29 cellular contexts compared by ENCODE assay signal in genomic region chr22:33819743-33820142, GRCh38.
"Had no signal": no experiment of that assay in that cellular context is flagged by ENCODE, and none has a peak within 500 bp of the region (broad histone marks: within the 10 kb centered on the region; RNA-seq: fewer than 3 reads in every experiment).

No MANE protein-coding gene starts in this region.

- H3K9me3 Mint-ChIP-seq: activated T-cell treated with anti-CD3 and anti-CD28 coated beads, Interleukin-2, amount 50 U/mL, for 24 hours; effector memory CD8-positive, alpha-beta T cell had no signal

- H3K9me3 ChIP-seq: esophagus muscularis mucosa, lower lobe of right lung, ovary, prostate gland, sigmoid colon, vagina had no signal

- H3K27ac ChIP-seq: esophagus muscularis mucosa, left lung, lower lobe of right lung, ovary, prostate gland, sigmoid colon, upper lobe of left lung, vagina had no signal

- H3K27me3 ChIP-seq: esophagus muscularis mucosa, heart right ventricle, left lung, ovary, sigmoid colon, upper lobe of left lung, vagina had no signal

- H3K36me3 ChIP-seq: esophagus muscularis mucosa, heart right ventricle, left lung, lower lobe of right lung, ovary, prostate gland, sigmoid colon, upper lobe of left lung, vagina had no signal

- H3K4me1 Mint-ChIP-seq: activated CD4-positive, alpha-beta memory T cell treated with anti-CD3 and anti-CD28 coated beads, Interleukin-2, amount 10 ng/mL, durations not matched to agents 7 days and 5 days; activated CD4-positive, alpha-beta T cell treated with anti-CD3 and anti-CD28 coated beads, Interleukin-2, amount 10 ng/mL, durations not matched to agents 24 days and 14 days; activated naive CD4-positive, alpha-beta T cell treated with anti-CD3 and anti-CD28 coated beads, Interleukin-2, amount 10 ng/mL, durations not matched to agents 7 days and 5 days; activated naive CD8-positive, alpha-beta T cell treated with anti-CD3 and anti-CD28 coated beads, Interleukin-2, amount 10 ng/mL, durations not matched to agents 7 days and 5 days; stimulated activated naive CD8-positive, alpha-beta T cell treated with anti-CD3 and anti-CD28 coated beads, Interleukin-15, amount 100 ng/mL, for 72 hours had no signal

- H3K4me1 ChIP-seq: left lung, lower lobe of right lung, prostate gland, upper lobe of left lung had no signal

- H3K4me3 Mint-ChIP-seq: activated CD4-positive, alpha-beta memory T cell treated with anti-CD3 and anti-CD28 coated beads, Interleukin-2, amount 10 ng/mL, durations not matched to agents 7 days and 5 days; activated CD4-positive, alpha-beta T cell treated with anti-CD3 and anti-CD28 coated beads, Interleukin-2, amount 10 ng/mL, durations not matched to agents 24 days and 14 days; activated naive CD4-positive, alpha-beta T cell treated with anti-CD3 and anti-CD28 coated beads, Interleukin-2, amount 10 ng/mL, durations not matched to agents 7 days and 5 days; activated naive CD8-positive, alpha-beta T cell treated with anti-CD3 and anti-CD28 coated beads, Interleukin-2, amount 10 ng/mL, durations not matched to agents 7 days and 5 days; activated T-cell treated with anti-CD3 and anti-CD28 coated beads, Interleukin-2, amount 50 U/mL, for 24 hours; effector memory CD8-positive, alpha-beta T cell; stimulated activated memory B cell treated with anti-CD40 and anti-IgM and Interleukin-4, amounts not matched to agents 10 μg/mL and 1 μg/mL and 100 μg/mL, for 72 hours; stimulated activated naive CD8-positive, alpha-beta T cell treated with anti-CD3 and anti-CD28 coated beads, Interleukin-15, amount 100 ng/mL, for 72 hours; T-helper 2 cell treated with Interferon-gamma antibody and Interleukin-4, amounts not matched to agents 5 μg/mL and 100 μg/mL, for 36 hours had no signal

- H3K36me3 Mint-ChIP-seq: activated naive CD4-positive, alpha-beta T cell treated with anti-CD3 and anti-CD28 coated beads, Interleukin-2, amount 10 ng/mL, durations not matched to agents 7 days and 5 days; activated naive CD8-positive, alpha-beta T cell treated with anti-CD3 and anti-CD28 coated beads, Interleukin-2, amount 10 ng/mL, durations not matched to agents 7 days and 5 days; stimulated activated memory B cell treated with anti-CD40 and anti-IgM and Interleukin-4, amounts not matched to agents 10 μg/mL and 1 μg/mL and 100 μg/mL, for 72 hours had no signal

- H3K27ac Mint-ChIP-seq: activated CD4-positive, alpha-beta memory T cell treated with anti-CD3 and anti-CD28 coated beads, Interleukin-2, amount 10 ng/mL, durations not matched to agents 7 days and 5 days; activated CD4-positive, alpha-beta T cell treated with anti-CD3 and anti-CD28 coated beads, Interleukin-2, amount 10 ng/mL, durations not matched to agents 24 days and 14 days; activated naive CD4-positive, alpha-beta T cell treated with anti-CD3 and anti-CD28 coated beads, Interleukin-2, amount 10 ng/mL, durations not matched to agents 7 days and 5 days; activated naive CD8-positive, alpha-beta T cell treated with anti-CD3 and anti-CD28 coated beads, Interleukin-2, amount 10 ng/mL, durations not matched to agents 7 days and 5 days; activated T-cell treated with anti-CD3 and anti-CD28 coated beads, Interleukin-2, amount 50 U/mL, for 24 hours; effector memory CD8-positive, alpha-beta T cell; stimulated activated memory B cell treated with anti-CD40 and anti-IgM and Interleukin-4, amounts not matched to agents 10 μg/mL and 1 μg/mL and 100 μg/mL, for 72 hours; T-helper 2 cell treated with Interferon-gamma antibody and Interleukin-4, amounts not matched to agents 5 μg/mL and 100 μg/mL, for 36 hours had no signal

- DNase-seq: activated CD4-positive, alpha-beta memory T cell treated with anti-CD3 and anti-CD28 coated beads, Interleukin-2, amount 10 ng/mL, durations not matched to agents 7 days and 5 days; activated CD4-positive, alpha-beta T cell treated with anti-CD3 and anti-CD28 coated beads, Interleukin-2, amount 10 ng/mL, durations not matched to agents 24 days and 14 days; activated CD8-positive, alpha-beta memory T cell treated with anti-CD3 and anti-CD28 coated beads, Interleukin-2, amount 50 U/mL, for 48 hours; activated gamma-delta T cell; activated naive CD4-positive, alpha-beta T cell treated with anti-CD3 and anti-CD28 coated beads, Interleukin-2, amount 10 ng/mL, durations not matched to agents 7 days and 5 days; activated naive CD8-positive, alpha-beta T cell treated with anti-CD3 and anti-CD28 coated beads, Interleukin-2, amount 10 ng/mL, durations not matched to agents 7 days and 5 days; activated T-cell treated with anti-CD3 and anti-CD28 coated beads, Interleukin-2, amount 50 U/mL, for 24 hours; caudate nucleus; cortex of kidney; effector memory CD8-positive, alpha-beta T cell; foreskin melanocyte; heart right ventricle; left lung; lower lobe of right lung; ovary; retina; sigmoid colon; small intestine; stimulated activated CD4-positive, alpha-beta T cell treated with anti-CD3 and anti-CD28 coated beads, Interleukin-4, amount 100 ng/mL, for 24 hours; stimulated activated CD8-positive, alpha-beta memory T cell treated with anti-CD3 and anti-CD28 coated beads, Interleukin-4, amount 100 ng/mL, for 48 hours; stimulated activated naive CD8-positive, alpha-beta T cell treated with anti-CD3 and anti-CD28 coated beads, Interleukin-15, amount 100 ng/mL, for 72 hours; substantia nigra; T-helper 1 cell; upper lobe of left lung had no signal

- H3K4me3 ChIP-seq: esophagus muscularis mucosa, heart right ventricle, left lung, lower lobe of right lung, ovary, prostate gland, sigmoid colon, upper lobe of left lung, vagina had no signal

- H3K27me3 Mint-ChIP-seq: activated CD4-positive, alpha-beta memory T cell treated with anti-CD3 and anti-CD28 coated beads, Interleukin-2, amount 10 ng/mL, durations not matched to agents 7 days and 5 days; activated CD4-positive, alpha-beta T cell treated with anti-CD3 and anti-CD28 coated beads, Interleukin-2, amount 10 ng/mL, durations not matched to agents 24 days and 14 days; activated naive CD4-positive, alpha-beta T cell treated with anti-CD3 and anti-CD28 coated beads, Interleukin-2, amount 10 ng/mL, durations not matched to agents 7 days and 5 days; activated naive CD8-positive, alpha-beta T cell treated with anti-CD3 and anti-CD28 coated beads, Interleukin-2, amount 10 ng/mL, durations not matched to agents 7 days and 5 days; effector memory CD8-positive, alpha-beta T cell; stimulated activated memory B cell treated with anti-CD40 and anti-IgM and Interleukin-4, amounts not matched to agents 10 μg/mL and 1 μg/mL and 100 μg/mL, for 72 hours; stimulated activated naive CD8-positive, alpha-beta T cell treated with anti-CD3 and anti-CD28 coated beads, Interleukin-15, amount 100 ng/mL, for 72 hours had no signal
